ENCODE assay signal across 17 cellular contexts in the genomic region with DNA sequence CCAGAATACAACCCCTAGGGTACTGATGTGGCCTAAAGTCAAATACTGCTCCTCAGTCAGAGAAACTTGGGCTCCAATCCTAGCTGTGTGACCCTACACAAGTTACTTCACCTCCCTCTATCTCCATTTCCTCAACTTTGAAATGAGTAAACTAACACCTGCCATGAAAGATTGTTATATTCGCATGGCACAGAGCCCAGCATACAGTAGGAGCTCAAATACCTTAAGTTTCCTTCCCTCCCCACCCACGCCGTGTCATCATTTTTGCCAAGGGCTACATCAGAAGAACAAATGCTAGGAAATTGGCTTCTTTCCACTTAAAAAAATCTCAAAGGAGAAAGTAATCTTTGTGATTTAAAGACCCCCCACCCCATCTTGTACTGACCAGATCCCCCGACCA.
"Had no signal": no experiment of that assay in that cellular context is flagged by ENCODE, and none has a peak within 500 bp of the region (broad histone marks: within the 10 kb centered on the region; RNA-seq: fewer than 3 reads in every experiment).

No MANE protein-coding gene starts in this region.

- H3K4me1 Mint-ChIP-seq: activated B cell treated with CpG ODN at 0.5 μM for 24 hours had no signal

- DNase-seq: activated B cell treated with CpG ODN at 0.5 μM for 24 hours; activated CD4-positive, alpha-beta T cell treated with anti-CD3 and anti-CD28 coated beads for 48 hours; activated naive CD4-positive, alpha-beta T cell; activated naive CD8-positive, alpha-beta T cell treated with anti-CD3 and anti-CD28 coated beads, Interleukin-2, amount 10 ng/mL, durations not matched to agents 7 days and 5 days; anterior cingulate cortex; brain microvascular endothelial cell; cerebellar nuclear complex; effector memory CD4-positive, alpha-beta T cell; gastrocnemius medialis; heart left ventricle; left colon; mucosa of descending colon; naive thymus-derived CD8-positive, alpha-beta T cell; psoas muscle; stimulated activated naive CD8-positive, alpha-beta T cell treated with anti-CD3 and anti-CD28 coated beads, Interleukin-15, amount 100 ng/mL, for 72 hours; upper lobe of right lung had no signal

- H3K9me3 ChIP-seq: gastrocnemius medialis, heart left ventricle, mucosa of descending colon, psoas muscle, upper lobe of right lung had no signal

- H3K27me3 ChIP-seq: brain microvascular endothelial cell, gastrocnemius medialis, heart left ventricle, upper lobe of right lung had no signal

- FAIRE-seq: TTC549 had no signal

- H3K36me3 ChIP-seq: brain microvascular endothelial cell, gastrocnemius medialis, heart left ventricle, upper lobe of right lung had no signal

- H3K36me3 Mint-ChIP-seq: activated naive CD8-positive, alpha-beta T cell treated with anti-CD3 and anti-CD28 coated beads, Interleukin-2, amount 10 ng/mL, durations not matched to agents 7 days and 5 days had no signal

- H3K9me3 Mint-ChIP-seq: activated B cell treated with CpG ODN at 0.5 μM for 24 hours; naive thymus-derived CD8-positive, alpha-beta T cell had no signal

- H3K27ac Mint-ChIP-seq: activated B cell treated with CpG ODN at 0.5 μM for 24 hours; activated naive CD8-positive, alpha-beta T cell treated with anti-CD3 and anti-CD28 coated beads, Interleukin-2, amount 10 ng/mL, durations not matched to agents 7 days and 5 days; naive thymus-derived CD8-positive, alpha-beta T cell; stimulated activated naive CD8-positive, alpha-beta T cell treated with anti-CD3 and anti-CD28 coated beads, Interleukin-15, amount 100 ng/mL, for 72 hours had no signal

- ATAC-seq: gastrocnemius medialis; left colon; mucosa of descending colon; naive thymus-derived CD8-positive, alpha-beta T cell; psoas muscle; stimulated activated naive CD8-positive, alpha-beta T cell treated with anti-CD3 and anti-CD28 coated beads, Interleukin-15, amount 100 ng/mL, for 72 hours had no signal

- H3K27ac ChIP-seq: brain microvascular endothelial cell, psoas muscle, upper lobe of right lung had no signal

- H3K4me3 Mint-ChIP-seq: activated B cell treated with CpG ODN at 0.5 μM for 24 hours; activated naive CD8-positive, alpha-beta T cell treated with anti-CD3 and anti-CD28 coated beads, Interleukin-2, amount 10 ng/mL, durations not matched to agents 7 days and 5 days; naive thymus-derived CD8-positive, alpha-beta T cell; stimulated activated naive CD8-positive, alpha-beta T cell treated with anti-CD3 and anti-CD28 coated beads, Interleukin-15, amount 100 ng/mL, for 72 hours had no signal

- H3K4me1 ChIP-seq: psoas muscle had no signal

- H3K4me3 ChIP-seq: gastrocnemius medialis, heart left ventricle, mucosa of descending colon, psoas muscle, upper lobe of right lung had no signal
